12 cellular contexts compared by ENCODE assay signal in the genomic region with DNA sequence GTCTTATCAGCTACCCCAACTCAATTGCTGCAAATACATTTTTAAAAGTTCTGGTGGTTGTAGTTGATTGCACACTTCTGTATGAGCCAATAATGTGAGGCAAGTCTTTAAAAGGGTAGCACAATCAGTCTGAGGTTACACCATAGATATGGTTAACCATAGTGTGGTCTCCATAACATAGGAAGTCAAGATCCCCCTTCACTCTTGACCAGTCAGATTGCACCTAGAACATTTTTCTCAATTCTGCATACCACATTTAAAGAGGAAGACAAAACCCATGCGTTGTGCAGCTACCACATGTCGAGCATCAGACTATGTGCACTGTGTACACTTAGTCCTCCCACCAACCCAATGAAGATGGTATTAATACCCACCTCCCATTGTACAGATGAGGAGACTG. TPM values are rescaled to one million over a fixed set of nuclear protein-coding genes. Genes with fewer than 3 reads are reported as not detected.
DNase-seq lines count a peak whose midpoint lies in the region; ATAC-seq and TF ChIP-seq lines count a peak whose summit lies in the region.
"Had no signal": no experiment of that assay in that cellular context is flagged by ENCODE, and none has a peak within 500 bp of the region (broad histone marks: within the 10 kb centered on the region; RNA-seq: fewer than 3 reads in every experiment).

No MANE protein-coding gene starts in this region.

- TF ChIP-seq CTCF in GM12865 (IDR thresholded peaks at IDR 0.05; ENCODE audit: insufficient read depth, low read depth, low read length, missing control alignments) (no peak), HL-60 (IDR thresholded peaks at IDR 0.05; ENCODE audit: insufficient read depth, low read length) (no peak), HFFc6 (IDR thresholded peaks at IDR 0.05) (no peak), GM20000 (IDR thresholded peaks at IDR 0.05; ENCODE audit: extremely low read depth, missing control alignments) (no peak)

- H3K27ac Mint-ChIP-seq in stimulated activated effector memory CD8-positive, alpha-beta T cell treated with anti-CD3 and anti-CD28 coated beads, Interleukin-12 subunit alpha, Interleukin-12 subunit beta, amount 100 ng/mL, for 72 hours, result no peak overlapping the region
- H3K27ac Mint-ChIP-seq in HFFc6, result no peak overlapping the region

- peak; percentile 78 for ATAC-seq in stimulated activated effector memory CD8-positive, alpha-beta T cell treated with anti-CD3 and anti-CD28 coated beads, Interleukin-12 subunit alpha, Interleukin-12 subunit beta, amount 100 ng/mL, for 72 hours

- H3K27ac ChIP-seq in HL-60 (replicated peaks), result peak overlapping the region; percentile 90
- H3K27ac ChIP-seq: SJSA1, VCaP had no signal

- DNase-seq in GM12865 (ENCODE audit: low read depth) (peak; percentile 50), HL-60 (ENCODE audit: low read depth in 1 of 2, low spot score in 1 of 2) (peak; percentile 80 to 90), SIG-M5 treated with dmso at 0.1 percent for 504 hours (lab: John Stamatoyannopoulos, UW; ENCODE audit: unreplicated experiment) (peak; percentile 95), HFFc6 (no peak), GM20000 (ENCODE audit: low spot score) (no peak), dedifferentiated amniotic fluid mesenchymal stem cell (ENCODE audit: extremely low spot score) (no peak)
- DNase-seq in stimulated activated effector memory CD8-positive, alpha-beta T cell treated with anti-CD3 and anti-CD28 coated beads, Interleukin-12 subunit alpha, Interleukin-12 subunit beta, amount 100 ng/mL, for 72 hours (ENCODE audit: low spot score in 2 of 2), result no peak
- DNase-seq: NCI-H187 treated with DMSO at 0.1 percent for 48 hours, NCI-H524 had no signal

- H3K4me3 ChIP-seq in GM12865 (ENCODE audit: low read depth, low read length), result no peak overlapping the region
- no peak overlapping the region for H3K4me3 ChIP-seq in HL-60 (replicated peaks; ENCODE audit: insufficient read depth, low read length)
- H3K4me3 ChIP-seq: SJSA1 had no signal

- H3K4me3 Mint-ChIP-seq in stimulated activated effector memory CD8-positive, alpha-beta T cell treated with anti-CD3 and anti-CD28 coated beads, Interleukin-12 subunit alpha, Interleukin-12 subunit beta, amount 100 ng/mL, for 72 hours, result no peak overlapping the region
- H3K4me3 Mint-ChIP-seq in HFFc6, result no peak overlapping the region

- no peaks in the 10 kb centered on the region for H3K9me3 Mint-ChIP-seq in stimulated activated effector memory CD8-positive, alpha-beta T cell treated with anti-CD3 and anti-CD28 coated beads, Interleukin-12 subunit alpha, Interleukin-12 subunit beta, amount 100 ng/mL, for 72 hours
- H3K9me3 Mint-ChIP-seq in HFFc6, result no peaks in the 10 kb centered on the region

- no peaks in the 10 kb centered on the region for H3K27me3 ChIP-seq in HL-60 (ENCODE audit: insufficient read depth, poor library complexity, severe bottlenecking)
- H3K27me3 ChIP-seq: SJSA1 had no signal

- H3K36me3 Mint-ChIP-seq in stimulated activated effector memory CD8-positive, alpha-beta T cell treated with anti-CD3 and anti-CD28 coated beads, Interleukin-12 subunit alpha, Interleukin-12 subunit beta, amount 100 ng/mL, for 72 hours, result no peaks in the 10 kb centered on the region
- no peaks in the 10 kb centered on the region for H3K36me3 Mint-ChIP-seq in HFFc6 (ENCODE audit: low read depth)

- no peaks in the 10 kb centered on the region for H3K27me3 Mint-ChIP-seq in HFFc6 (ENCODE audit: insufficient read depth)

- H3K4me1 Mint-ChIP-seq in stimulated activated effector memory CD8-positive, alpha-beta T cell treated with anti-CD3 and anti-CD28 coated beads, Interleukin-12 subunit alpha, Interleukin-12 subunit beta, amount 100 ng/mL, for 72 hours, result no peaks in the 10 kb centered on the region
- H3K4me1 Mint-ChIP-seq in HFFc6 (ENCODE audit: low read depth), result no peaks in the 10 kb centered on the region

RNA-seq across cellular contexts. Expression of gene CYBB, which starts 26.5 kb away (rescaled TPM):
- total RNA-seq in HFFc6 (2021; fragmentation: NEBNext Ultra II Directional; extraction: Animal tissue kit (Norgen Biotek cat#: 25700)), result not detected
- total RNA-seq: epithelial cell of proximal tubule had no signal

Comparison
In these comparisons a context has a peak if more than half of its experiments do, and no peak if none do; other contexts are left out.
1. DNase-seq: peak in GM12865 (single experiment), HL-60 (2 of 2) and SIG-M5 treated with dmso at 0.1 percent for 504 hours (single experiment); none in stimulated activated effector memory CD8-positive, alpha-beta T cell treated with anti-CD3 and anti-CD28 coated beads, Interleukin-12 subunit alpha, Interleukin-12 subunit beta, amount 100 ng/mL, for 72 hours (0 of 2), HFFc6 (single experiment), GM20000 (single experiment) and dedifferentiated amniotic fluid mesenchymal stem cell (single experiment).